1 cellular context compared by ENCODE assay signal in genomic region chr17:18182978-18183333, GRCh38.
TF ChIP-seq lines count a peak whose summit lies in the region.

No MANE protein-coding gene starts in this region.

TF ChIP-seq in HepG2, 621 proteins besides CTCF, POLR2A, EP300 and RAD21 (continued from another document and continues in another):
- TF ChIP-seq ZUFSP (CRISPR knock-in tag; IDR thresholded peaks at IDR 0.05; ENCODE audit: borderline replicate concordance) (no peak), ZNF33B (CRISPR knock-in tag; IDR thresholded peaks at IDR 0.05) (no peak), HES4 (CRISPR knock-in tag; IDR thresholded peaks at IDR 0.05; ENCODE audit: borderline replicate concordance) (peak; percentile 21; the same call in 1 of the 2 replicates), PTBP1 (IDR thresholded peaks at IDR 0.05; ENCODE audit: low read depth, low read length, poor library complexity, severe bottlenecking) (no peak), NFE2 (CRISPR knock-in tag; IDR thresholded peaks at IDR 0.05) (no peak), ZNF563 (CRISPR knock-in tag; IDR thresholded peaks at IDR 0.05) (no peak; the same call in 1 of the 2 replicates), HIVEP1 (CRISPR knock-in tag; IDR thresholded peaks at IDR 0.05) (0 out of 2 replicates have a peak, but pooled peaks have one; percentile 31), FOXC1 (CRISPR knock-in tag; IDR thresholded peaks at IDR 0.05; ENCODE audit: borderline replicate concordance) (no peak; the same call in 1 of the 2 replicates), ERF (CRISPR knock-in tag; IDR thresholded peaks at IDR 0.05) (no peak; the same call in 1 of the 2 replicates), ZNF749 (CRISPR knock-in tag; IDR thresholded peaks at IDR 0.05; ENCODE audit: borderline replicate concordance) (no peak), ZBTB7B (CRISPR knock-in tag; IDR thresholded peaks at IDR 0.05) (0 out of 2 replicates have a peak, but pooled peaks have one; percentile 5), ZNF646 (CRISPR knock-in tag; IDR thresholded peaks at IDR 0.05) (no peak), REXO4 (CRISPR knock-in tag; IDR thresholded peaks at IDR 0.05; ENCODE audit: borderline replicate concordance) (no peak), ZHX2 (IDR thresholded peaks at IDR 0.05; ENCODE audit: low read depth) (no peak), ZHX2 (CRISPR knock-in tag; IDR thresholded peaks at IDR 0.05; ENCODE audit: borderline replicate concordance) (no peak), U2AF2 (IDR thresholded peaks at IDR 0.05; ENCODE audit: low read depth, low read length) (no peak), ZMYM4 (CRISPR knock-in tag; IDR thresholded peaks at IDR 0.05) (no peak), MXD1 (CRISPR knock-in tag; IDR thresholded peaks at IDR 0.05) (no peak), SPEN (CRISPR knock-in tag; IDR thresholded peaks at IDR 0.05; ENCODE audit: low read depth) (peak; percentile 44), HIC2 (CRISPR knock-in tag; IDR thresholded peaks at IDR 0.05; ENCODE audit: low read depth) (0 out of 2 replicates have a peak, but pooled peaks have one; percentile 60), TFDP1 (CRISPR knock-in tag; IDR thresholded peaks at IDR 0.05; ENCODE audit: borderline replicate concordance) (no peak; the same call in 1 of the 2 replicates), RFX3 (CRISPR knock-in tag; IDR thresholded peaks at IDR 0.05) (no peak), MTF1 (CRISPR knock-in tag; IDR thresholded peaks at IDR 0.05) (no peak), ZNF720 (CRISPR knock-in tag; IDR thresholded peaks at IDR 0.05) (no peak), POLR2G (IDR thresholded peaks at IDR 0.05; ENCODE audit: low read depth, low read length) (peak; percentile 88), PBX2 (CRISPR knock-in tag; IDR thresholded peaks at IDR 0.05) (no peak), CBX1 (IDR thresholded peaks at IDR 0.05; ENCODE audit: low read depth) (no peak), SP140L (CRISPR knock-in tag; IDR thresholded peaks at IDR 0.05; ENCODE audit: borderline replicate concordance) (peak; percentile 65; the same call in 1 of the 2 replicates), ZNF160 (CRISPR knock-in tag; IDR thresholded peaks at IDR 0.05) (0 out of 2 replicates have a peak, but pooled peaks have one; percentile 47), ZNF639 (CRISPR knock-in tag; conservative IDR thresholded peaks at IDR 0.05) (peak; percentile 89), HBP1 (CRISPR knock-in tag; IDR thresholded peaks at IDR 0.05; ENCODE audit: low read depth) (no peak), SNAPC5 (CRISPR knock-in tag; IDR thresholded peaks at IDR 0.05; ENCODE audit: borderline replicate concordance) (0 out of 2 replicates have a peak, but pooled peaks have one; percentile 77), ZFP90 (CRISPR knock-in tag; IDR thresholded peaks at IDR 0.05; ENCODE audit: borderline replicate concordance) (no peak)
